1 cellular context compared by ENCODE assay signal in genomic region chr1:24237046-24237371, GRCh38.
TF ChIP-seq lines count a peak whose summit lies in the region.

No MANE protein-coding gene starts in this region.

TF ChIP-seq in H1, 55 proteins besides CTCF, POLR2A, EP300 and RAD21:
- TF ChIP-seq ASH2L (IDR thresholded peaks at IDR 0.05; ENCODE audit: low read length) (no peak), GTF2F1 (IDR thresholded peaks at IDR 0.05; ENCODE audit: borderline replicate concordance, low read depth, low read length) (no peak), SP2 (IDR thresholded peaks at IDR 0.05; ENCODE audit: low read length) (no peak), SP1 (IDR thresholded peaks at IDR 0.05; ENCODE audit: low read depth, low read length) (no peak), SIN3A (conservative IDR thresholded peaks at IDR 0.05 in 1 of 2, IDR thresholded peaks at IDR 0.05 in 1 of 2; ENCODE audit: low read depth in 1 of 2, low read length in 2 of 2) (no peak), PHF8 (conservative IDR thresholded peaks at IDR 0.05; ENCODE audit: low read depth, low read length) (no peak), TEAD4 (IDR thresholded peaks at IDR 0.05; ENCODE audit: low read depth, low read length) (no peak), BRCA1 (IDR thresholded peaks at IDR 0.05; ENCODE audit: low read depth, low read length) (no peak), CBX8 (IDR thresholded peaks at IDR 0.05; ENCODE audit: borderline replicate concordance, low read depth, low read length) (no peak), CTBP2 (IDR thresholded peaks at IDR 0.05; ENCODE audit: borderline replicate concordance, insufficient read depth, insufficient read length, low read length) (no peak), SUZ12 (IDR thresholded peaks at IDR 0.05; ENCODE audit: low read length) (no peak)
